Comparison of ENCODE assay signal across 21 cellular contexts in genomic region chr12:112480931-112481330, GRCh38.
"Had no signal": no experiment of that assay in that cellular context is flagged by ENCODE, and none has a peak within 500 bp of the region (broad histone marks: within the 10 kb centered on the region; RNA-seq: fewer than 3 reads in every experiment).

No MANE protein-coding gene starts in this region.

- H3K4me1 Mint-ChIP-seq: activated CD4-positive, alpha-beta memory T cell treated with anti-CD3 and anti-CD28 coated beads, Interleukin-2, amount 10 ng/mL, durations not matched to agents 7 days and 5 days; activated CD4-positive, alpha-beta T cell treated with anti-CD3 and anti-CD28 coated beads, Interleukin-2, amount 10 ng/mL, durations not matched to agents 24 days and 14 days; mesothelial cell of epicardium; stimulated activated naive B cell treated with anti-CD40 and anti-IgM and Interleukin-4, amounts not matched to agents 10 μg/mL and 1 μg/mL and 100 μg/mL, for 72 hours had no signal

- H3K4me3 ChIP-seq: adrenal gland, left lung, sigmoid colon, smooth muscle cell, upper lobe of left lung had no signal

- H3K27me3 ChIP-seq: adrenal gland, left lung, sigmoid colon, upper lobe of left lung had no signal

- DNase-seq: activated CD4-positive, alpha-beta memory T cell treated with anti-CD3 and anti-CD28 coated beads, Interleukin-2, amount 10 ng/mL, durations not matched to agents 7 days and 5 days; activated CD4-positive, alpha-beta T cell treated with anti-CD3 and anti-CD28 coated beads, Interleukin-2, amount 10 ng/mL, durations not matched to agents 24 days and 14 days; activated gamma-delta T cell; activated naive CD4-positive, alpha-beta T cell treated with anti-CD3 and anti-CD28 coated beads, Interleukin-2, amount 50 U/mL, for 16 hours; adrenal gland; cortex of kidney; erythroblast; foreskin melanocyte; left lung; sigmoid colon; stimulated activated CD4-positive, alpha-beta T cell treated with anti-CD3 and anti-CD28 coated beads, Interleukin-15, amount 100 ng/mL, for 24 hours; stimulated activated naive B cell treated with anti-CD40 and anti-IgM and Interleukin-4, amounts not matched to agents 10 μg/mL and 1 μg/mL and 100 μg/mL, for 72 hours; upper lobe of left lung had no signal

- H3K4me3 Mint-ChIP-seq: activated CD4-positive, alpha-beta memory T cell treated with anti-CD3 and anti-CD28 coated beads, Interleukin-2, amount 10 ng/mL, durations not matched to agents 7 days and 5 days; activated CD4-positive, alpha-beta T cell treated with anti-CD3 and anti-CD28 coated beads, Interleukin-2, amount 10 ng/mL, durations not matched to agents 24 days and 14 days; activated T-helper 1 cell treated with anti-CD3 and anti-CD28 coated beads, Interleukin-12 subunit alpha, Interleukin-12 subunit beta, Interleukin-2, Interleukin-4 antibody, amounts not matched to agents 30 ng/mL and 10 ng/mL and 1 ng/mL, durations not matched to agents 14 hours and 24 hours and 36 hours; mesothelial cell of epicardium; natural killer cell treated with Interleukin-12 subunit alpha and Interleukin-12 subunit beta and Interleukin-15 and Interleukin-18, amount 100 ng/mL, for 72 hours; stimulated activated naive B cell treated with anti-CD40 and anti-IgM and Interleukin-4, amounts not matched to agents 10 μg/mL and 1 μg/mL and 100 μg/mL, for 72 hours; T-helper 2 cell treated with Interferon-gamma antibody and Interleukin-4, amounts not matched to agents 5 μg/mL and 100 μg/mL, for 36 hours had no signal

- H3K27ac ChIP-seq: adrenal gland, left lung, sigmoid colon, upper lobe of left lung, VCaP had no signal

- H3K4me1 ChIP-seq: adrenal gland, left lung, sigmoid colon, upper lobe of left lung had no signal

- ATAC-seq: activated CD4-positive, CD25-positive, alpha-beta regulatory T cell treated with anti-CD3 and anti-CD28 coated beads, Interleukin-2, amount 50 U/mL, for 24 hours; left lung; natural killer cell treated with Interleukin-12 subunit alpha and Interleukin-12 subunit beta and Interleukin-15 and Interleukin-18, amount 100 ng/mL, for 72 hours; SK-N-SH treated with all-trans-retinoic acid at 6 μM for 48 hours; stimulated activated naive B cell treated with anti-CD40 and anti-IgM and Interleukin-4, amounts not matched to agents 10 μg/mL and 1 μg/mL and 100 μg/mL, for 72 hours had no signal

- H3K9me3 Mint-ChIP-seq: activated CD4-positive, alpha-beta memory T cell treated with anti-CD3 and anti-CD28 coated beads, Interleukin-2, amount 10 ng/mL, durations not matched to agents 7 days and 5 days; activated T-helper 1 cell treated with anti-CD3 and anti-CD28 coated beads, Interleukin-12 subunit alpha, Interleukin-12 subunit beta, Interleukin-2, Interleukin-4 antibody, amounts not matched to agents 30 ng/mL and 10 ng/mL and 1 ng/mL, durations not matched to agents 14 hours and 24 hours and 36 hours; natural killer cell treated with Interleukin-12 subunit alpha and Interleukin-12 subunit beta and Interleukin-15 and Interleukin-18, amount 100 ng/mL, for 72 hours; stimulated activated naive B cell treated with anti-CD40 and anti-IgM and Interleukin-4, amounts not matched to agents 10 μg/mL and 1 μg/mL and 100 μg/mL, for 72 hours had no signal

- H3K27me3 Mint-ChIP-seq: activated CD4-positive, alpha-beta memory T cell treated with anti-CD3 and anti-CD28 coated beads, Interleukin-2, amount 10 ng/mL, durations not matched to agents 7 days and 5 days; activated CD4-positive, alpha-beta T cell treated with anti-CD3 and anti-CD28 coated beads, Interleukin-2, amount 10 ng/mL, durations not matched to agents 24 days and 14 days; natural killer cell treated with Interleukin-12 subunit alpha and Interleukin-12 subunit beta and Interleukin-15 and Interleukin-18, amount 100 ng/mL, for 72 hours; stimulated activated naive B cell treated with anti-CD40 and anti-IgM and Interleukin-4, amounts not matched to agents 10 μg/mL and 1 μg/mL and 100 μg/mL, for 72 hours had no signal

- H3K27ac Mint-ChIP-seq: activated CD4-positive, alpha-beta memory T cell treated with anti-CD3 and anti-CD28 coated beads, Interleukin-2, amount 10 ng/mL, durations not matched to agents 7 days and 5 days; activated CD4-positive, alpha-beta T cell treated with anti-CD3 and anti-CD28 coated beads, Interleukin-2, amount 10 ng/mL, durations not matched to agents 24 days and 14 days; mesothelial cell of epicardium; natural killer cell treated with Interleukin-12 subunit alpha and Interleukin-12 subunit beta and Interleukin-15 and Interleukin-18, amount 100 ng/mL, for 72 hours; stimulated activated naive B cell treated with anti-CD40 and anti-IgM and Interleukin-4, amounts not matched to agents 10 μg/mL and 1 μg/mL and 100 μg/mL, for 72 hours; T-helper 2 cell treated with Interferon-gamma antibody and Interleukin-4, amounts not matched to agents 5 μg/mL and 100 μg/mL, for 36 hours had no signal

- H3K9me3 ChIP-seq: adrenal gland, left lung, sigmoid colon, upper lobe of left lung had no signal
